17 cellular contexts compared by ENCODE assay signal in the genomic region with DNA sequence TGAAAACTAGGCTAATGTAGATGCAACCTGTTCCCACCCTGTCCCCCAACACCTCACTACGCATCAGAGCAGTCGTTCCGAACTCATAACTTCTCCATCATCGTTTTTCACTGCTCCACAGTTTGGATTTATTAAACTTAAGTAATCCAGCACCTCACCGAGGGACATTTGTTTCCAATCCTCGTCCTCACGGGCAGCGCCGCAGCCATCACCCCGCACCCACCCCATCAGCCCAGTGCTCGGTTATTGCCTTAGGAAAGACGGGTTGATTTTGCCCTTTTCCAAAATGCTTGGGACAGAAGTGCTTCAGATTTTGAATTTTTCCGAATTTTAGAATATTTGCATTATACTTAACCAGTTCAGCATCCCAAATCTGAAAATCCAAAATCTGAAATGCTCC.
"Had no signal": no experiment of that assay in that cellular context is flagged by ENCODE, and none has a peak within 500 bp of the region (broad histone marks: within the 10 kb centered on the region; RNA-seq: fewer than 3 reads in every experiment).

No MANE protein-coding gene starts in this region.

- H3K27ac ChIP-seq: KMS-11 had no signal

- FAIRE-seq: astrocyte, RCC 7860 had no signal

- H3K4me2 ChIP-seq: KMS-11 had no signal

- ATAC-seq: activated naive CD4-positive, alpha-beta T cell treated with anti-CD3 and anti-CD28 coated beads, Interleukin-2, amount 50 U/mL, for 72 hours; activated naive CD8-positive, alpha-beta T cell treated with anti-CD3 and anti-CD28 coated beads, Interleukin-2, amount 50 U/mL, for 24 hours had no signal

- H3K9ac ChIP-seq: KMS-11 had no signal

- DNase-seq: activated CD4-positive, alpha-beta memory T cell treated with anti-CD3 and anti-CD28 coated beads for 36 hours; activated CD4-positive, alpha-beta T cell treated with anti-CD3 and anti-CD28 coated beads, Interleukin-2, amount 10 ng/mL, durations not matched to agents 24 days and 14 days; activated naive CD4-positive, alpha-beta T cell treated with Interleukin-2 at 50 U/mL for 16 hours; activated naive CD8-positive, alpha-beta T cell treated with anti-CD3 and anti-CD28 coated beads, Interleukin-2, amount 50 U/mL, for 24 hours; activated T-cell treated with anti-CD3 and anti-CD28 coated beads for 4 hours; amygdala; NCI-H1105; NCI-H1436 treated with DMSO at 0.1 percent for 48 hours; NCI-H187; NCI-H2081; NCI-H510A treated with DMSO at 0.1 percent for 48 hours; NCI-H69; SHP77 treated with DMSO at 0.1 percent for 48 hours had no signal
